In the genomic region with DNA sequence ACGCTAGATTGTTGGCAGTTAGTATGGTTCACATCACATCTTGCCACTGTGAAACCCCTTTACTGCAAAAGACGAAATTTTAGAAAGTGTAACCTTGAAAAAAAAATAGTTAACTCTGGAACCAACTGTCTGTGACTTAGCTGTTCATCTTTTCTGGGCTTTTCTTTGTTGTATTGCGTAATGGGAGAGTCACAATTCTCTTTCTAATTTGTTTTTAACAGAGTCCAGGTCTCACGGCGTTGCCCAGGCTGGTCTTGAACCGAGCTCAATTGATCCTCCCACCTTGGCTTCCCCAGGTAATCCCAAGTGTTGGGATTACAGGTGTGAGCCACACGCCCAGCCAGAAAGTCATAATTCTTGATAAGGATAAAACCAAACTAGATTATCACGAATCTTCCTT, we compare ENCODE assay signal across 1 cellular context.
TF ChIP-seq lines count a peak whose summit lies in the region.

No MANE protein-coding gene starts in this region.

TF ChIP-seq in GM23338, 12 proteins besides CTCF, POLR2A, EP300 and RAD21 (continued from another document):
- TF ChIP-seq, protein P1, sequence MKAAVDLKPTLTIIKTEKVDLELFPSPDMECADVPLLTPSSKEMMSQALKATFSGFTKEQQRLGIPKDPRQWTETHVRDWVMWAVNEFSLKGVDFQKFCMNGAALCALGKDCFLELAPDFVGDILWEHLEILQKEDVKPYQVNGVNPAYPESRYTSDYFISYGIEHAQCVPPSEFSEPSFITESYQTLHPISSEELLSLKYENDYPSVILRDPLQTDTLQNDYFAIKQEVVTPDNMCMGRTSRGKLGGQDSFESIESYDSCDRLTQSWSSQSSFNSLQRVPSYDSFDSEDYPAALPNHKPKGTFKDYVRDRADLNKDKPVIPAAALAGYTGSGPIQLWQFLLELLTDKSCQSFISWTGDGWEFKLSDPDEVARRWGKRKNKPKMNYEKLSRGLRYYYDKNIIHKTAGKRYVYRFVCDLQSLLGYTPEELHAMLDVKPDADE (IDR thresholded peaks at IDR 0.05) = no peak
- TF ChIP-seq, protein P2, sequence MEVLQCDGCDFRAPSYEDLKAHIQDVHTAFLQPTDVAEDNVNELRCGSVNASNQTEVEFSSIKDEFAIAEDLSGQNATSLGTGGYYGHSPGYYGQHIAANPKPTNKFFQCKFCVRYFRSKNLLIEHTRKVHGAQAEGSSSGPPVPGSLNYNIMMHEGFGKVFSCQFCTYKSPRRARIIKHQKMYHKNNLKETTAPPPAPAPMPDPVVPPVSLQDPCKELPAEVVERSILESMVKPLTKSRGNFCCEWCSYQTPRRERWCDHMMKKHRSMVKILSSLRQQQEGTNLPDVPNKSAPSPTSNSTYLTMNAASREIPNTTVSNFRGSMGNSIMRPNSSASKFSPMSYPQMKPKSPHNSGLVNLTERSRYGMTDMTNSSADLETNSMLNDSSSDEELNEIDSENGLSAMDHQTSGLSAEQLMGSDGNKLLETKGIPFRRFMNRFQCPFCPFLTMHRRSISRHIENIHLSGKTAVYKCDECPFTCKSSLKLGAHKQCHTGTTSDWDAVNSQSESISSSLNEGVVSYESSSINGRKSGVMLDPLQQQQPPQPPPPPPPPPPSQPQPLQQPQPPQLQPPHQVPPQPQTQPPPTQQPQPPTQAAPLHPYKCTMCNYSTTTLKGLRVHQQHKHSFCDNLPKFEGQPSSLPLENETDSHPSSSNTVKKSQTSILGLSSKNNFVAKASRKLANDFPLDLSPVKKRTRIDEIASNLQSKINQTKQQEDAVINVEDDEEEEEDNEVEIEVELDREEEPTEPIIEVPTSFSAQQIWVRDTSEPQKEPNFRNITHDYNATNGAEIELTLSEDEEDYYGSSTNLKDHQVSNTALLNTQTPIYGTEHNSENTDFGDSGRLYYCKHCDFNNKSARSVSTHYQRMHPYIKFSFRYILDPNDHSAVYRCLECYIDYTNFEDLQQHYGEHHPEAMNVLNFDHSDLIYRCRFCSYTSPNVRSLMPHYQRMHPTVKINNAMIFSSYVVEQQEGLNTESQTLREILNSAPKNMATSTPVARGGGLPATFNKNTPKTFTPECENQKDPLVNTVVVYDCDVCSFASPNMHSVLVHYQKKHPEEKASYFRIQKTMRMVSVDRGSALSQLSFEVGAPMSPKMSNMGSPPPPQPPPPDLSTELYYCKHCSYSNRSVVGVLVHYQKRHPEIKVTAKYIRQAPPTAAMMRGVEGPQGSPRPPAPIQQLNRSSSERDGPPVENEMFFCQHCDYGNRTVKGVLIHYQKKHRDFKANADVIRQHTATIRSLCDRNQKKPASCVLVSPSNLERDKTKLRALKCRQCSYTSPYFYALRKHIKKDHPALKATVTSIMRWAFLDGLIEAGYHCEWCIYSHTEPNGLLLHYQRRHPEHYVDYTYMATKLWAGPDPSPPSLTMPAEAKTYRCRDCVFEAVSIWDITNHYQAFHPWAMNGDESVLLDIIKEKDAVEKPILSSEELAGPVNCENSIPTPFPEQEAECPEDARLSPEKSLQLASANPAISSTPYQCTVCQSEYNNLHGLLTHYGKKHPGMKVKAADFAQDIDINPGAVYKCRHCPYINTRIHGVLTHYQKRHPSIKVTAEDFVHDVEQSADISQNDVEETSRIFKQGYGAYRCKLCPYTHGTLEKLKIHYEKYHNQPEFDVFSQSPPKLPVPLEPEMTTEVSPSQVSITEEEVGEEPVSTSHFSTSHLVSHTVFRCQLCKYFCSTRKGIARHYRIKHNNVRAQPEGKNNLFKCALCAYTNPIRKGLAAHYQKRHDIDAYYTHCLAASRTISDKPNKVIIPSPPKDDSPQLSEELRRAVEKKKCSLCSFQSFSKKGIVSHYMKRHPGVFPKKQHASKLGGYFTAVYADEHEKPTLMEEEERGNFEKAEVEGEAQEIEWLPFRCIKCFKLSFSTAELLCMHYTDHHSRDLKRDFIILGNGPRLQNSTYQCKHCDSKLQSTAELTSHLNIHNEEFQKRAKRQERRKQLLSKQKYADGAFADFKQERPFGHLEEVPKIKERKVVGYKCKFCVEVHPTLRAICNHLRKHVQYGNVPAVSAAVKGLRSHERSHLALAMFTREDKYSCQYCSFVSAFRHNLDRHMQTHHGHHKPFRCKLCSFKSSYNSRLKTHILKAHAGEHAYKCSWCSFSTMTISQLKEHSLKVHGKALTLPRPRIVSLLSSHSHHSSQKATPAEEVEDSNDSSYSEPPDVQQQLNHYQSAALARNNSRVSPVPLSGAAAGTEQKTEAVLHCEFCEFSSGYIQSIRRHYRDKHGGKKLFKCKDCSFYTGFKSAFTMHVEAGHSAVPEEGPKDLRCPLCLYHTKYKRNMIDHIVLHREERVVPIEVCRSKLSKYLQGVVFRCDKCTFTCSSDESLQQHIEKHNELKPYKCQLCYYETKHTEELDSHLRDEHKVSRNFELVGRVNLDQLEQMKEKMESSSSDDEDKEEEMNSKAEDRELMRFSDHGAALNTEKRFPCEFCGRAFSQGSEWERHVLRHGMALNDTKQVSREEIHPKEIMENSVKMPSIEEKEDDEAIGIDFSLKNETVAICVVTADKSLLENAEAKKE (CRISPR knock-in tag; IDR thresholded peaks at IDR 0.05) = no peak
- no peak for TF ChIP-seq CREB1 (CRISPR knock-in tag; IDR thresholded peaks at IDR 0.05; ENCODE audit: low read depth)
- no peak for TF ChIP-seq ZNF114 (CRISPR knock-in tag; IDR thresholded peaks at IDR 0.05)
- TF ChIP-seq, protein P3, sequence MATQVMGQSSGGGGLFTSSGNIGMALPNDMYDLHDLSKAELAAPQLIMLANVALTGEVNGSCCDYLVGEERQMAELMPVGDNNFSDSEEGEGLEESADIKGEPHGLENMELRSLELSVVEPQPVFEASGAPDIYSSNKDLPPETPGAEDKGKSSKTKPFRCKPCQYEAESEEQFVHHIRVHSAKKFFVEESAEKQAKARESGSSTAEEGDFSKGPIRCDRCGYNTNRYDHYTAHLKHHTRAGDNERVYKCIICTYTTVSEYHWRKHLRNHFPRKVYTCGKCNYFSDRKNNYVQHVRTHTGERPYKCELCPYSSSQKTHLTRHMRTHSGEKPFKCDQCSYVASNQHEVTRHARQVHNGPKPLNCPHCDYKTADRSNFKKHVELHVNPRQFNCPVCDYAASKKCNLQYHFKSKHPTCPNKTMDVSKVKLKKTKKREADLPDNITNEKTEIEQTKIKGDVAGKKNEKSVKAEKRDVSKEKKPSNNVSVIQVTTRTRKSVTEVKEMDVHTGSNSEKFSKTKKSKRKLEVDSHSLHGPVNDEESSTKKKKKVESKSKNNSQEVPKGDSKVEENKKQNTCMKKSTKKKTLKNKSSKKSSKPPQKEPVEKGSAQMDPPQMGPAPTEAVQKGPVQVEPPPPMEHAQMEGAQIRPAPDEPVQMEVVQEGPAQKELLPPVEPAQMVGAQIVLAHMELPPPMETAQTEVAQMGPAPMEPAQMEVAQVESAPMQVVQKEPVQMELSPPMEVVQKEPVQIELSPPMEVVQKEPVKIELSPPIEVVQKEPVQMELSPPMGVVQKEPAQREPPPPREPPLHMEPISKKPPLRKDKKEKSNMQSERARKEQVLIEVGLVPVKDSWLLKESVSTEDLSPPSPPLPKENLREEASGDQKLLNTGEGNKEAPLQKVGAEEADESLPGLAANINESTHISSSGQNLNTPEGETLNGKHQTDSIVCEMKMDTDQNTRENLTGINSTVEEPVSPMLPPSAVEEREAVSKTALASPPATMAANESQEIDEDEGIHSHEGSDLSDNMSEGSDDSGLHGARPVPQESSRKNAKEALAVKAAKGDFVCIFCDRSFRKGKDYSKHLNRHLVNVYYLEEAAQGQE (IDR thresholded peaks at IDR 0.05; ENCODE audit: unreplicated experiment) = no peak
- no peak for TF ChIP-seq EZH2 (IDR thresholded peaks at IDR 0.05; ENCODE audit: low read depth, unreplicated experiment)
- no peak for TF ChIP-seq JUNB (IDR thresholded peaks at IDR 0.05; ENCODE audit: unreplicated experiment)
